29 cellular contexts compared by ENCODE assay signal in the genomic region with DNA sequence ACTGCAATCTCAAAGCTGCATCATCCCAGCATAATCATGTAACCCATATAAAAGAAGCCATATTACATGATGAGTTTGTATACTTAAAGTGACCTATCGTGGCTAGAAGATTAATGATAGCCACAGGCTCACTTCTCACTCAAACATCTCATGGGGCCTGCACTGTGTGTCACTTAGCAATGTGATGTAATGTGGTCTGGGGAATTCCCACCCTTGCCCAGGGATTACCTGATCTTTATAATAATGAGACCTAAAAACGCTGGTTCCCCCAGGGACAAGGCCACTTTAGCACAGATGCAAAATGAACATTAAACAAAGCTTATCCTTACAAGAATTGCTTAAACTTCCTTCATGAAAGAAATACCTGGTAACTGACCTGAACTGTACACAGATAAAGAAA.
"Had no signal": no experiment of that assay in that cellular context is flagged by ENCODE, and none has a peak within 500 bp of the region (broad histone marks: within the 10 kb centered on the region; RNA-seq: fewer than 3 reads in every experiment).

No MANE protein-coding gene starts in this region.

- H3K27me3 Mint-ChIP-seq: naive thymus-derived CD4-positive, alpha-beta T cell; progenitor cell of endocrine pancreas; stimulated activated memory B cell treated with anti-CD40 and anti-IgM and Interleukin-4, amounts not matched to agents 10 μg/mL and 1 μg/mL and 100 μg/mL, for 72 hours; stimulated activated naive CD8-positive, alpha-beta T cell treated with anti-CD3 and anti-CD28 coated beads, Interleukin-15, amount 100 ng/mL, for 72 hours had no signal

- H3K27ac ChIP-seq: neural progenitor cell, ovary, parathyroid adenoma, psoas muscle, right lobe of liver, sigmoid colon, thoracic aorta, thyroid gland, tibial nerve, upper lobe of left lung, vagina had no signal

- H3K9me3 ChIP-seq: ovary, psoas muscle, right lobe of liver, sigmoid colon, thoracic aorta, thyroid gland, tibial nerve, upper lobe of left lung, vagina had no signal

- H3K4me1 ChIP-seq: neural progenitor cell, parathyroid adenoma, psoas muscle, right lobe of liver, sigmoid colon, thyroid gland, upper lobe of left lung, vagina had no signal

- H2AFZ ChIP-seq: neural progenitor cell, parathyroid adenoma had no signal

- H3K36me3 ChIP-seq: neural progenitor cell, ovary, right lobe of liver, sigmoid colon, thoracic aorta, thyroid gland, tibial nerve, upper lobe of left lung, vagina had no signal

- H3K4me2 ChIP-seq: neural progenitor cell had no signal

- H3K79me2 ChIP-seq: parathyroid adenoma had no signal

- H3K36me3 Mint-ChIP-seq: naive thymus-derived CD4-positive, alpha-beta T cell; natural killer cell; neural progenitor cell; stimulated activated memory B cell treated with anti-CD40 and anti-IgM and Interleukin-4, amounts not matched to agents 10 μg/mL and 1 μg/mL and 100 μg/mL, for 72 hours had no signal

- H3K9ac ChIP-seq: neural progenitor cell, parathyroid adenoma had no signal

- H3K4me1 Mint-ChIP-seq: naive thymus-derived CD4-positive, alpha-beta T cell; natural killer cell; neural progenitor cell; stimulated activated memory B cell treated with anti-CD40 and anti-IgM and Interleukin-4, amounts not matched to agents 10 μg/mL and 1 μg/mL and 100 μg/mL, for 72 hours; stimulated activated naive CD8-positive, alpha-beta T cell treated with anti-CD3 and anti-CD28 coated beads, Interleukin-15, amount 100 ng/mL, for 72 hours had no signal

- H3K27ac Mint-ChIP-seq: naive thymus-derived CD4-positive, alpha-beta T cell; natural killer cell; neural progenitor cell; progenitor cell of endocrine pancreas; stimulated activated memory B cell treated with anti-CD40 and anti-IgM and Interleukin-4, amounts not matched to agents 10 μg/mL and 1 μg/mL and 100 μg/mL, for 72 hours; stimulated activated naive CD8-positive, alpha-beta T cell treated with anti-CD3 and anti-CD28 coated beads, Interleukin-15, amount 100 ng/mL, for 72 hours had no signal

- H3K4me3 ChIP-seq: neural progenitor cell, ovary, psoas muscle, right lobe of liver, sigmoid colon, thoracic aorta, thyroid gland, tibial nerve, upper lobe of left lung, vagina had no signal

- H3K27me3 ChIP-seq: neural progenitor cell, ovary, right lobe of liver, sigmoid colon, thyroid gland, tibial nerve, upper lobe of left lung, vagina had no signal

- H3K4me3 Mint-ChIP-seq: naive thymus-derived CD4-positive, alpha-beta T cell; natural killer cell; nephron; neural progenitor cell; stimulated activated memory B cell treated with anti-CD40 and anti-IgM and Interleukin-4, amounts not matched to agents 10 μg/mL and 1 μg/mL and 100 μg/mL, for 72 hours; stimulated activated naive CD8-positive, alpha-beta T cell treated with anti-CD3 and anti-CD28 coated beads, Interleukin-15, amount 100 ng/mL, for 72 hours had no signal

- DNase-seq: naive thymus-derived CD4-positive, alpha-beta T cell; natural killer cell; occipital lobe; ovary; posterior cingulate gyrus; psoas muscle; right cardiac atrium; right lobe of liver; sigmoid colon; small intestine; stimulated activated CD4-positive, alpha-beta T cell treated with anti-CD3 and anti-CD28 coated beads, Interleukin-15, amount 100 ng/mL, for 24 hours; stimulated activated CD4-positive, alpha-beta T cell treated with anti-CD3 and anti-CD28 coated beads, Interleukin-2, amount 100 ng/mL, for 24 hours; stimulated activated CD4-positive, alpha-beta T cell treated with anti-CD3 and anti-CD28 coated beads, Interleukin-2, amount 100 ng/mL, for 48 hours; stimulated activated CD4-positive, alpha-beta T cell treated with anti-CD3 and anti-CD28 coated beads, Interleukin-4, amount 100 ng/mL, for 24 hours; stimulated activated CD8-positive, alpha-beta memory T cell treated with anti-CD3 and anti-CD28 coated beads, Interleukin-4, amount 100 ng/mL, for 48 hours; stimulated activated naive CD4-positive, alpha-beta T cell; stimulated activated naive CD8-positive, alpha-beta T cell treated with anti-CD3 and anti-CD28 coated beads, Interleukin-15, amount 100 ng/mL, for 72 hours; stimulated activated naive CD8-positive, alpha-beta T cell treated with anti-CD3 and anti-CD28 coated beads, Interleukin-15, Interleukin-2, amounts not matched to agents 100 U/mL and 50 U/mL, for 24 hours; thyroid gland; trophoblast cell; upper lobe of left lung had no signal
